18 cellular contexts compared by ENCODE assay signal in genomic region chr9:106704056-106704625, GRCh38.
"Had no signal": no experiment of that assay in that cellular context is flagged by ENCODE, and none has a peak within 500 bp of the region (broad histone marks: within the 10 kb centered on the region; RNA-seq: fewer than 3 reads in every experiment).

No MANE protein-coding gene starts in this region.

- H3K27me3 ChIP-seq: foreskin keratinocyte, stomach, testis had no signal

- H3K27ac ChIP-seq: coronary artery, foreskin keratinocyte, stomach, testis had no signal

- H3K27me3 Mint-ChIP-seq: activated CD4-positive, alpha-beta T cell treated with anti-CD3 and anti-CD28 coated beads for 36 hours; activated naive CD8-positive, alpha-beta T cell; type B pancreatic cell had no signal

- H3K4me1 Mint-ChIP-seq: activated CD4-positive, alpha-beta T cell treated with anti-CD3 and anti-CD28 coated beads for 36 hours; nephron progenitor cell; stimulated activated effector memory CD8-positive, alpha-beta T cell treated with anti-CD3 and anti-CD28 coated beads, Interleukin-12 subunit alpha, Interleukin-12 subunit beta, amount 100 ng/mL, for 72 hours had no signal

- DNase-seq: activated CD4-positive, alpha-beta T cell treated with anti-CD3 and anti-CD28 coated beads for 36 hours; activated CD4-positive, alpha-beta T cell treated with anti-CD3 and anti-CD28 coated beads, Interleukin-2, amount 50 U/mL, for 48 hours; activated gamma-delta T cell treated with Interleukin-2 at 50 U/mL for 16 hours; caudate nucleus; foreskin keratinocyte; hippocampal formation; left colon; nephron progenitor cell; stimulated activated CD4-positive, alpha-beta T cell treated with anti-CD3 and anti-CD28 coated beads, Interleukin-4, amount 100 ng/mL, for 24 hours; stomach; testis had no signal

- H3K4me3 Mint-ChIP-seq: activated CD4-positive, alpha-beta T cell treated with anti-CD3 and anti-CD28 coated beads for 36 hours; activated naive CD8-positive, alpha-beta T cell; nephron progenitor cell; stimulated activated effector memory CD8-positive, alpha-beta T cell treated with anti-CD3 and anti-CD28 coated beads, Interleukin-12 subunit alpha, Interleukin-12 subunit beta, amount 100 ng/mL, for 72 hours; type B pancreatic cell; WTC11 had no signal

- H3K27ac Mint-ChIP-seq: activated CD4-positive, alpha-beta T cell treated with anti-CD3 and anti-CD28 coated beads for 36 hours; activated naive CD8-positive, alpha-beta T cell; nephron progenitor cell; stimulated activated effector memory CD8-positive, alpha-beta T cell treated with anti-CD3 and anti-CD28 coated beads, Interleukin-12 subunit alpha, Interleukin-12 subunit beta, amount 100 ng/mL, for 72 hours; type B pancreatic cell; WTC11 had no signal

- H3K36me3 Mint-ChIP-seq: activated naive CD8-positive, alpha-beta T cell; stimulated activated effector memory CD8-positive, alpha-beta T cell treated with anti-CD3 and anti-CD28 coated beads, Interleukin-12 subunit alpha, Interleukin-12 subunit beta, amount 100 ng/mL, for 72 hours; type B pancreatic cell had no signal

- H3K9me3 ChIP-seq: testis had no signal

- H3K36me3 ChIP-seq: stomach had no signal

- H3K4me1 ChIP-seq: foreskin keratinocyte had no signal

- H3K4me3 ChIP-seq: coronary artery, lung, stomach, testis had no signal

- ATAC-seq: activated CD4-positive, alpha-beta T cell treated with anti-CD3 and anti-CD28 coated beads for 36 hours; foreskin keratinocyte; left colon; sciatic nerve; stimulated activated effector memory CD8-positive, alpha-beta T cell treated with anti-CD3 and anti-CD28 coated beads, Interleukin-12 subunit alpha, Interleukin-12 subunit beta, amount 100 ng/mL, for 72 hours; WTC11 had no signal
